Comparison of ENCODE assay signal across 8 cellular contexts in genomic region chr22:37566903-37567798, GRCh38. TPM values are rescaled to one million over a fixed set of nuclear protein-coding genes. Genes with fewer than 3 reads are reported as not detected.
A peak's percentile ranks its signal among the peaks of the same experiment; 100 is the strongest.
DNase-seq lines count a peak whose midpoint lies in the region; ATAC-seq and TF ChIP-seq lines count a peak whose summit lies in the region.

No MANE protein-coding gene starts in this region.

- no peaks in the 10 kb centered on the region for H3K9me3 ChIP-seq in DOHH2 (ENCODE audit: control insufficient read depth, insufficient read depth, low read length)
- no peaks in the 10 kb centered on the region for H3K9me3 ChIP-seq in HEK293 (ENCODE audit: control insufficient read depth, insufficient read depth, low read depth, low read length)
- no peaks in the 10 kb centered on the region for H3K9me3 ChIP-seq in duodenal mucosa (ENCODE audit: control insufficient read depth in 1 of 2, low read length in 2 of 2)

- H3K4me1 Mint-ChIP-seq in activated CD4-positive, alpha-beta memory T cell treated with anti-CD3 and anti-CD28 coated beads, Interleukin-2, amount 10 ng/mL, durations not matched to agents 7 days and 5 days: peaks cover 28% of the 10 kb centered on the region
- peaks cover 12% of the 10 kb centered on the region for H3K4me1 Mint-ChIP-seq in memory B cell

- H3K4me1 ChIP-seq in DOHH2 (ENCODE audit: control insufficient read depth, low read length) (peaks cover 11% of the 10 kb centered on the region), HEK293 (ENCODE audit: control insufficient read depth, insufficient read depth, low read length) (peaks cover 17% of the 10 kb centered on the region), duodenal mucosa (ENCODE audit: control insufficient read depth in 1 of 2, insufficient read depth in 2 of 2, low read length in 2 of 2) (peaks cover 76 to 80% of the 10 kb centered on the region in 2 donors)

- CTCF ChIA-PET in HEK293 (lab: Yijun Ruan, JAX): interaction anchor here (0.5 to 10.7 kb wide), 34 partner anchors 10 to 777 kb away, joined by 3 to 608 read pairs (median 6); partner anchors contain the start of genes LGALS2 and MFNG
- CTCF ChIA-PET in activated CD4-positive, alpha-beta memory T cell treated with anti-CD3 and anti-CD28 coated beads, Interleukin-2, amount 10 ng/mL, durations not matched to agents 7 days and 5 days (lab: Charles Lee): interaction anchor here (0.6 to 9.8 kb wide), 36 partner anchors 8 to 487 kb away, joined by 3 to 374 read pairs (median 4); partner anchors contain the start of genes GGA1, LGALS1, LGALS2 and MFNG

- H3K36me3 Mint-ChIP-seq in activated CD4-positive, alpha-beta memory T cell treated with anti-CD3 and anti-CD28 coated beads, Interleukin-2, amount 10 ng/mL, durations not matched to agents 7 days and 5 days (ENCODE audit: low read depth): no peaks in the 10 kb centered on the region
- H3K36me3 Mint-ChIP-seq in memory B cell: no peaks in the 10 kb centered on the region

- no peaks in the 10 kb centered on the region for H3F3A ChIP-seq in DOHH2 (ENCODE audit: control insufficient read depth, insufficient read depth)

- no peaks in the 10 kb centered on the region for H3K79me2 ChIP-seq in DOHH2 (ENCODE audit: control insufficient read depth, low read length)

- ATAC-seq in memory B cell (ENCODE audit: low read depth) (peak; percentile 88), HG03520 (IDR thresholded peaks at IDR 0.05; ENCODE audit: unreplicated experiment) (no peak)

- peak overlapping the region; percentile 54 for H3K4me3 Mint-ChIP-seq in activated CD4-positive, alpha-beta memory T cell treated with anti-CD3 and anti-CD28 coated beads, Interleukin-2, amount 10 ng/mL, durations not matched to agents 7 days and 5 days
- peak overlapping the region; percentile 51 for H3K4me3 Mint-ChIP-seq in memory B cell

- peak; percentile 78 for DNase-seq in NCI-H69 (lab: John Stamatoyannopoulos, UW)
- DNase-seq in activated CD4-positive, alpha-beta memory T cell treated with anti-CD3 and anti-CD28 coated beads, Interleukin-2, amount 10 ng/mL, durations not matched to agents 7 days and 5 days: peak; percentile 97
- peak; percentile 88 to 94 for DNase-seq in memory B cell (ENCODE audit: low spot score in 2 of 2)
- DNase-seq in stimulated activated CD8-positive, alpha-beta memory T cell treated with anti-CD3 and anti-CD28 coated beads, Interleukin-15, amount 100 ng/mL, for 48 hours (ENCODE audit: low read depth in 2 of 2): peak; percentile 80 to 84

- H3K27ac ChIP-seq in DOHH2 (ENCODE audit: low read depth, low read length) (no peak overlapping the region), HEK293 (ENCODE audit: extremely low read depth, low read depth, low read length) (no peak overlapping the region), duodenal mucosa (ENCODE audit: low read depth, low read length) (no peak overlapping the region)

- peak overlapping the region; percentile 79 for H3K27ac Mint-ChIP-seq in activated CD4-positive, alpha-beta memory T cell treated with anti-CD3 and anti-CD28 coated beads, Interleukin-2, amount 10 ng/mL, durations not matched to agents 7 days and 5 days
- no peak overlapping the region for H3K27ac Mint-ChIP-seq in memory B cell

- H3K9me2 ChIP-seq in DOHH2 (replicated peaks; ENCODE audit: control insufficient read depth, low read length): no peaks in the 10 kb centered on the region

- peaks cover 27% of the 10 kb centered on the region for H3K27me3 ChIP-seq in DOHH2 (ENCODE audit: control insufficient read depth, low read length)
- no peaks in the 10 kb centered on the region for H3K27me3 ChIP-seq in duodenal mucosa (ENCODE audit: control insufficient read depth in 1 of 2, insufficient read depth in 2 of 2, low read length in 2 of 2)

- H3K36me3 ChIP-seq in DOHH2 (ENCODE audit: control insufficient read depth, low read length) (no peaks in the 10 kb centered on the region), HEK293 (ENCODE audit: control insufficient read depth in 2 of 2, insufficient read depth in 1 of 2, low read length in 2 of 2) (peaks cover 0 to 40% of the 10 kb centered on the region in 2 experiments; a peak in 2 of 3 replicates), duodenal mucosa (ENCODE audit: control insufficient read depth in 1 of 2, insufficient read depth in 2 of 2, low read length in 2 of 2) (peaks cover 9 to 22% of the 10 kb centered on the region in 2 donors)

- POLR2A ChIA-PET in HEK293 (lab: Yijun Ruan, JAX): interaction anchor here (0.5 to 2.5 kb wide), 10 partner anchors 11 to 76 kb away, joined by 3 to 11 read pairs (median 5); partner anchors contain the start of gene GGA1
- POLR2A ChIA-PET in activated CD4-positive, alpha-beta memory T cell treated with anti-CD3 and anti-CD28 coated beads, Interleukin-2, amount 10 ng/mL, durations not matched to agents 7 days and 5 days (lab: Charles Lee): interaction anchor here (0.8 to 6.4 kb wide), 21 partner anchors 11 to 338 kb away, joined by 3 to 39 read pairs (median 4); partner anchors contain the start of genes LGALS2, MFNG and RAC2

- peak overlapping the region; percentile 31 to 58 for H3K9ac ChIP-seq in duodenal mucosa (ENCODE audit: low read depth in 1 of 2, low read length in 2 of 2)

- H3K4me2 ChIP-seq in DOHH2 (ENCODE audit: low read length): peak overlapping the region; percentile 32

- H3K4me3 ChIP-seq in DOHH2 (ENCODE audit: low read length): no peak overlapping the region
- H3K4me3 ChIP-seq in HEK293 (ENCODE audit: low read depth, low read length): no peak overlapping the region
- peak overlapping the region in 1 of 2 donors; percentile 36 for H3K4me3 ChIP-seq in duodenal mucosa (ENCODE audit: low read depth in 1 of 2, low read length in 2 of 2)

- H3K9me3 Mint-ChIP-seq in activated CD4-positive, alpha-beta memory T cell treated with anti-CD3 and anti-CD28 coated beads, Interleukin-2, amount 10 ng/mL, durations not matched to agents 7 days and 5 days: no peaks in the 10 kb centered on the region
- H3K9me3 Mint-ChIP-seq in memory B cell: no peaks in the 10 kb centered on the region

- H4K20me1 ChIP-seq in DOHH2 (ENCODE audit: control insufficient read depth, insufficient read depth, low read depth, low read length): no peaks in the 10 kb centered on the region

- peaks cover 44% of the 10 kb centered on the region for H3K27me3 Mint-ChIP-seq in activated CD4-positive, alpha-beta memory T cell treated with anti-CD3 and anti-CD28 coated beads, Interleukin-2, amount 10 ng/mL, durations not matched to agents 7 days and 5 days
- H3K27me3 Mint-ChIP-seq in memory B cell: peaks cover 16% of the 10 kb centered on the region

- TF ChIP-seq CTCF in DOHH2 (IDR thresholded peaks at IDR 0.05; ENCODE audit: low read depth, low read length, poor library complexity, severe bottlenecking) (peak; percentile 98), HEK293 (tag by site-specific recombination; IDR thresholded peaks at IDR 0.05) (peak; percentile 87)

TF ChIP-seq in HEK293, 187 proteins besides CTCF, POLR2A, EP300 and RAD21 (continues in another document):
- no peak for TF ChIP-seq ZNF423 (tag by site-specific recombination; IDR thresholded peaks at IDR 0.05)
- TF ChIP-seq, protein P1, sequence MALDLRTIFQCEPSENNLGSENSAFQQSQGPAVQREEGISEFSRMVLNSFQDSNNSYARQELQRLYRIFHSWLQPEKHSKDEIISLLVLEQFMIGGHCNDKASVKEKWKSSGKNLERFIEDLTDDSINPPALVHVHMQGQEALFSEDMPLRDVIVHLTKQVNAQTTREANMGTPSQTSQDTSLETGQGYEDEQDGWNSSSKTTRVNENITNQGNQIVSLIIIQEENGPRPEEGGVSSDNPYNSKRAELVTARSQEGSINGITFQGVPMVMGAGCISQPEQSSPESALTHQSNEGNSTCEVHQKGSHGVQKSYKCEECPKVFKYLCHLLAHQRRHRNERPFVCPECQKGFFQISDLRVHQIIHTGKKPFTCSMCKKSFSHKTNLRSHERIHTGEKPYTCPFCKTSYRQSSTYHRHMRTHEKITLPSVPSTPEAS (tag by site-specific recombination; IDR thresholded peaks at IDR 0.05): no peak
- TF ChIP-seq ZBTB17 (tag by site-specific recombination; IDR thresholded peaks at IDR 0.05): peak; percentile 20; the same call in 1 of the 2 replicates
- TF ChIP-seq ZNF266 (tag by site-specific recombination; IDR thresholded peaks at IDR 0.05; ENCODE audit: low read depth): no peak
- TF ChIP-seq ZNF654 (tag by site-specific recombination; IDR thresholded peaks at IDR 0.05; ENCODE audit: low read depth): peak; percentile 65
- TF ChIP-seq BCL11A (tag by site-specific recombination; IDR thresholded peaks at IDR 0.05; ENCODE audit: low read depth): peak; percentile 44; the same call in 1 of the 2 replicates
- no peak for TF ChIP-seq ZNF202 (tag by site-specific recombination; IDR thresholded peaks at IDR 0.05; ENCODE audit: borderline replicate concordance)
- no peak for TF ChIP-seq ZNF629 (tag by site-specific recombination; IDR thresholded peaks at IDR 0.05)
- TF ChIP-seq HIC1 (tag by site-specific recombination; IDR thresholded peaks at IDR 0.05): peak; percentile 60; the same call in 1 of the 2 replicates
- TF ChIP-seq MYNN (tag by site-specific recombination; IDR thresholded peaks at IDR 0.05; ENCODE audit: borderline replicate concordance): no peak
- TF ChIP-seq ZNF701 (tag by site-specific recombination; IDR thresholded peaks at IDR 0.05): no peak

RNA-seq across cellular contexts. Expression of gene CDC42EP1, which starts 6.9 kb away (rescaled TPM):
- total RNA-seq in activated CD4-positive, alpha-beta memory T cell treated with anti-CD3 and anti-CD28 coated beads, Interleukin-2, amount 10 ng/mL, durations not matched to agents 7 days and 5 days: 1 to 10 TPM in 1 of 2 experiments, under 1 TPM in 1; 0.95 to 1.1 TPM

RNA-seq across cellular contexts. Expression of gene LGALS2, which starts 12.7 kb away (rescaled TPM):
- not detected for total RNA-seq in activated CD4-positive, alpha-beta memory T cell treated with anti-CD3 and anti-CD28 coated beads, Interleukin-2, amount 10 ng/mL, durations not matched to agents 7 days and 5 days

RNA-seq across cellular contexts. Expression of gene GGA1, which starts 41.5 kb away (rescaled TPM):
- 10 to 100 TPM; 59.5 to 64.4 TPM for total RNA-seq in activated CD4-positive, alpha-beta memory T cell treated with anti-CD3 and anti-CD28 coated beads, Interleukin-2, amount 10 ng/mL, durations not matched to agents 7 days and 5 days

RNA-seq across cellular contexts. Expression of gene CARD10, which starts 47.9 kb away (rescaled TPM):
- total RNA-seq in activated CD4-positive, alpha-beta memory T cell treated with anti-CD3 and anti-CD28 coated beads, Interleukin-2, amount 10 ng/mL, durations not matched to agents 7 days and 5 days: under 1 TPM in 1 of 2 experiments, not detected in 1; 0.08 TPM
